Comparison of ENCODE assay signal across 8 cellular contexts in the genomic region with DNA sequence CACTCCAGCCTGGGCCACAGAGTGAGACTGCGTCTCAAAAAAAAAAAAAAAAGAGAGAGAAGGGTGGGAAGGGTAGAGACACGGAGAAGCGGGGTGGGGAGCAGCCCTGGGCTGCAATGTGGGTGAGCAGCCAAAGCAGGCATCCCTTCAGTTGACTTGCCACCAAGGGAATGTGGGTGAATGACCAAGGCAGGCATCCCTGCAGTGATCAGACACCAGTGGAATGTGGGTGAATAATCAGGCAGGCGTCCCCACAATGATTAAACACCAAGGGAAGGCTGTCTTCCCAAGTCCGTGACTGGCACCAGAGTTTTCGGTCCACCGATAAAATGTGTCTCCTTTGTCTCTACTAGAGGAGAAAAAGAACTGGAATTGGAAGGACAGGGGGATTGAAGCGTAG.
A peak's percentile ranks its signal among the peaks of the same experiment; 100 is the strongest.
DNase-seq lines count a peak whose midpoint lies in the region; ATAC-seq and TF ChIP-seq lines count a peak whose summit lies in the region.
"Not testable (repeated sequence)": the region's sequence is repeated elsewhere in the genome, so short reads cannot be mapped to it uniquely, and the experiment has no call there.

No MANE protein-coding gene starts in this region.

- not testable (repeated sequence) for ATAC-seq in HCT116; stimulated activated effector memory CD8-positive, alpha-beta T cell treated with anti-CD3 and anti-CD28 coated beads, Interleukin-12 subunit alpha, Interleukin-12 subunit beta, amount 100 ng/mL, for 72 hours

- H3K9me3 ChIP-seq in HCT116 (ENCODE audit: control insufficient read depth in 1 of 2, insufficient read depth in 1 of 2, low read depth in 1 of 2, low read length in 2 of 2); SJSA1 (replicated peaks): not testable (repeated sequence)

- not testable (repeated sequence) for H3K36me3 Mint-ChIP-seq in endothelial cell (ENCODE audit: low read depth, unreplicated experiment); stimulated activated effector memory CD8-positive, alpha-beta T cell treated with anti-CD3 and anti-CD28 coated beads, Interleukin-12 subunit alpha, Interleukin-12 subunit beta, amount 100 ng/mL, for 72 hours

- H3K27ac Mint-ChIP-seq in endothelial cell (ENCODE audit: unreplicated experiment) = not testable (repeated sequence)
- peak overlapping the region; percentile 10 for H3K27ac Mint-ChIP-seq in stimulated activated effector memory CD8-positive, alpha-beta T cell treated with anti-CD3 and anti-CD28 coated beads, Interleukin-12 subunit alpha, Interleukin-12 subunit beta, amount 100 ng/mL, for 72 hours

- RAD21 ChIA-PET in HCT116 (lab: Charles Lee; ENCODE audit: low non-redundant PET in 1 of 2, low total read pairs in 2 of 2, uncharacterized antibody in 2 of 2, unreplicated experiment in 2 of 2) = not testable (repeated sequence)

- not testable (repeated sequence) for H3K4me1 Mint-ChIP-seq in endothelial cell (ENCODE audit: unreplicated experiment); stimulated activated effector memory CD8-positive, alpha-beta T cell treated with anti-CD3 and anti-CD28 coated beads, Interleukin-12 subunit alpha, Interleukin-12 subunit beta, amount 100 ng/mL, for 72 hours

- H3K9ac ChIP-seq in HCT116 (ENCODE audit: low read length) = not testable (repeated sequence)

- TF ChIP-seq RAD21 in HCT116 (IDR thresholded peaks at IDR 0.05; ENCODE audit: low read depth) = not testable (repeated sequence)

- TF ChIP-seq POLR2A in HCT116 (IDR thresholded peaks at IDR 0.05; ENCODE audit: borderline replicate concordance, extremely low read depth, insufficient read depth, insufficient read length) = not testable (repeated sequence)

- peak overlapping the region; percentile 21; the same call in 1 of the 2 replicates for H3K4me2 ChIP-seq in HCT116 (ENCODE audit: low read length)

- intact Hi-C loops in HCT116 (cut with micrococcal nuclease) = not testable (repeated sequence)

- not testable (repeated sequence) for H3K9me3 Mint-ChIP-seq in endothelial cell (ENCODE audit: unreplicated experiment); stimulated activated effector memory CD8-positive, alpha-beta T cell treated with anti-CD3 and anti-CD28 coated beads, Interleukin-12 subunit alpha, Interleukin-12 subunit beta, amount 100 ng/mL, for 72 hours

- H3K27ac ChIP-seq in HCT116 (ENCODE audit: low read depth, low read length) = not testable (repeated sequence)
- H3K27ac ChIP-seq in SJSA1 = peak overlapping the region; percentile 68

- H4K20me1 ChIP-seq in HCT116 (ENCODE audit: insufficient read depth) = not testable (repeated sequence)

- not testable (repeated sequence) for H3K4me3 ChIP-seq in HCT116 (replicated peaks in 1 of 2; ENCODE audit: low read depth in 1 of 2, low read length in 2 of 2); SJSA1

- not testable (repeated sequence) for H2AFZ ChIP-seq in HCT116 (ENCODE audit: low read depth, low read length, poor library complexity, severe bottlenecking)

- H3K9me2 ChIP-seq in HCT116 (ENCODE audit: insufficient read depth) = not testable (repeated sequence)

- DNase-seq in Daoy (ENCODE audit: low read depth) (peak; percentile 21), M059J (ENCODE audit: low read depth) (peak; percentile 73), SJSA1 (ENCODE audit: low read depth in 1 of 2, low spot score in 2 of 2) (peak; percentile 37 to 70), amniotic epithelial cell (ENCODE audit: low read depth) (peak; percentile 57), myocyte (ENCODE audit: low read depth) (peak; percentile 67)
- not testable (repeated sequence) for DNase-seq in HCT116 (ENCODE audit: low read depth, low spot score); endothelial cell (ENCODE audit: low spot score); stimulated activated effector memory CD8-positive, alpha-beta T cell treated with anti-CD3 and anti-CD28 coated beads, Interleukin-12 subunit alpha, Interleukin-12 subunit beta, amount 100 ng/mL, for 72 hours (ENCODE audit: low spot score in 2 of 2)

- H3K4me1 ChIP-seq in HCT116 (ENCODE audit: control insufficient read depth in 1 of 2, insufficient read depth in 2 of 2, low read length in 2 of 2) (peaks cover 0 to 27% of the 10 kb centered on the region in 2 experiments; a peak in 2 of 4 replicates), SJSA1 (replicated peaks) (peaks cover 11% of the 10 kb centered on the region)

- POLR2A ChIA-PET in HCT116 (lab: Charles Lee) = not testable (repeated sequence)

- not testable (repeated sequence) for BruUV-seq in HCT116 (replicated peaks; lab: Mats Ljungman, UMichigan)

- CTCF ChIA-PET in HCT116 (lab: Charles Lee) = not testable (repeated sequence)

- not testable (repeated sequence) for TF ChIP-seq CTCF in HCT116 (IDR thresholded peaks at IDR 0.05 in 2 of 3, conservative IDR thresholded peaks at IDR 0.05 in 1 of 3; ENCODE audit: borderline replicate concordance in 1 of 3, insufficient read depth in 1 of 3, low read depth in 2 of 3, low read length in 2 of 3); endothelial cell (IDR thresholded peaks at IDR 0.05; ENCODE audit: unreplicated experiment)

- H3K79me2 ChIP-seq in HCT116 (ENCODE audit: insufficient read depth, low read length) = not testable (repeated sequence)

- not testable (repeated sequence) for H3K27me3 Mint-ChIP-seq in endothelial cell (ENCODE audit: unreplicated experiment)

- not testable (repeated sequence) for H3K27me3 ChIP-seq in HCT116 (ENCODE audit: insufficient read depth, low read length); SJSA1 (replicated peaks)

- not testable (repeated sequence) for H3K36me3 ChIP-seq in HCT116 (ENCODE audit: control insufficient read depth in 1 of 2, insufficient read depth in 2 of 2, low read length in 2 of 2); SJSA1

- peak overlapping the region; percentile 18 for H3K4me3 Mint-ChIP-seq in endothelial cell (ENCODE audit: unreplicated experiment)
- H3K4me3 Mint-ChIP-seq in stimulated activated effector memory CD8-positive, alpha-beta T cell treated with anti-CD3 and anti-CD28 coated beads, Interleukin-12 subunit alpha, Interleukin-12 subunit beta, amount 100 ng/mL, for 72 hours = not testable (repeated sequence)
